Comparison of ENCODE assay signal across 32 cellular contexts in the genomic region with DNA sequence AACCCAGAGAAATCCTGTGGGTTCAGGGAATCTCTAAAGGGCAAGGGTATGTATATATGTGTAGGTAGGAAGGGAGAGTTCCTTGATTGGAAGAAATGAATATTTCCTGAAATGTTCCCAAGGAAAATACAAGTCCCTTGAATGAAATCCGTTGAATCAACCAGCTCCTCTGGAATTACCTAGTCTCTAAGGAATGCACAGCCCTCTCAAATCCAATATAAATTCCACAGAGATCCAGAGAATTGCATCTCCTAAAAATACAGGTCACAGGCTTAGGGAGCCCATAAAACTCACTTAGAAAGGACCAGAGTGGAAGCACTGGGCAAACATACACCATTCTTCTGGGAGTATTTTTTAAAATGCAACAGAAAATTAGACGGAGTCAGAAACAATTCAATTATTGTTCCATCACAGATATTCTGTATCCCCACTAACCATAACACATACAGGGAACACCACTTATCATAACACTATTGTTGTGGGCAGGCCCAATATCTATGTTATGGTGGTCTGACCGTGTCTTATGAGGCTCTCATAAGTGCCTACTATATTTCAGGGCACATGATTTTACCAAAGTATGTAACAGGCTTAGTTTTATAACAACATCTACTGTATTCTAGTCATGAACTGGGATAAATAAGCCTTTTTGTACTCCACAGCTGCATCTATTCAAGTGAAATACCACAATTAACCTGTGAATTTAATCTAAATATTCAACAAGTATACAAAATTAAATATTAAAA. TPM values are rescaled to one million over a fixed set of nuclear protein-coding genes. Genes with fewer than 3 reads are reported as not detected.
A peak's percentile ranks its signal among the peaks of the same experiment; 100 is the strongest.
DNase-seq lines count a peak whose midpoint lies in the region; ATAC-seq and TF ChIP-seq lines count a peak whose summit lies in the region.
"Had no signal": no experiment of that assay in that cellular context is flagged by ENCODE, and none has a peak within 500 bp of the region (broad histone marks: within the 10 kb centered on the region; RNA-seq: fewer than 3 reads in every experiment).

No MANE protein-coding gene starts in this region.

- no peak overlapping the region for H2AFZ ChIP-seq in SK-N-SH (ENCODE audit: low read depth)
- no peak overlapping the region for H2AFZ ChIP-seq in neural progenitor cell (replicated peaks)

- POLR2A ChIA-PET in SK-N-SH (lab: Yijun Ruan, JAX): no interaction called here
- POLR2A ChIA-PET in activated CD4-positive, alpha-beta T cell treated with anti-CD3 and anti-CD28 coated beads, Interleukin-2, amount 10 ng/mL, durations not matched to agents 7 days and 5 days (lab: Charles Lee): no interaction called here

- H3K4me1 ChIP-seq in SK-N-SH (ENCODE audit: control insufficient read depth in 1 of 2, insufficient read depth in 2 of 2, low read depth in 1 of 2, low read length in 1 of 2): peaks cover 0 to 4% of the 10 kb centered on the region in 2 experiments; a peak in 1 of 4 replicates
- H3K4me1 ChIP-seq in left ventricle myocardium inferior: peaks cover 26% of the 10 kb centered on the region
- H3K4me1 ChIP-seq in neural progenitor cell: peaks cover 31% of the 10 kb centered on the region
- H3K4me1 ChIP-seq: ascending aorta had no signal

- peaks cover 13% of the 10 kb centered on the region for H3K4me1 Mint-ChIP-seq in neural progenitor cell
- no peaks in the 10 kb centered on the region for H3K4me1 Mint-ChIP-seq in activated CD4-positive, alpha-beta T cell treated with anti-CD3 and anti-CD28 coated beads, Interleukin-2, amount 10 ng/mL, durations not matched to agents 7 days and 5 days
- H3K4me1 Mint-ChIP-seq: activated T-helper 17 cell treated with anti-CD3 and anti-CD28 coated beads, Interleukin-2, amount 50 U/mL, for 72 hours; CD8-positive, alpha-beta memory T cell had no signal

- no peak for TF ChIP-seq RAD21 in SK-N-SH (IDR thresholded peaks at IDR 0.05; ENCODE audit: low read length)

- intact Hi-C loops in left ventricle myocardium inferior (cut with micrococcal nuclease): no loop called here

- H3K4me2 ChIP-seq in SK-N-SH (no peak overlapping the region), neural progenitor cell (peak overlapping the region; percentile 23)

- H3K36me3 ChIP-seq in SK-N-SH (replicated peaks in 1 of 2; ENCODE audit: control insufficient read depth in 1 of 2, insufficient read depth in 2 of 2, low read length in 1 of 2): no peaks in the 10 kb centered on the region
- H3K36me3 ChIP-seq in left ventricle myocardium inferior: no peaks in the 10 kb centered on the region
- H3K36me3 ChIP-seq in neural progenitor cell: no peaks in the 10 kb centered on the region
- H3K36me3 ChIP-seq: ascending aorta, ovary, thoracic aorta had no signal

- TF ChIP-seq CTCF in SK-N-SH (IDR thresholded peaks at IDR 0.05): no peak
- TF ChIP-seq CTCF in left ventricle myocardium inferior (IDR thresholded peaks at IDR 0.05; ENCODE audit: borderline replicate concordance): no peak
- no peak for TF ChIP-seq CTCF in neural progenitor cell (IDR thresholded peaks at IDR 0.05)

- H3K9me3 ChIP-seq in SK-N-SH (no peaks in the 10 kb centered on the region), left ventricle myocardium inferior (replicated peaks) (no peaks in the 10 kb centered on the region), neural progenitor cell (ENCODE audit: low read depth) (no peaks in the 10 kb centered on the region)
- H3K9me3 ChIP-seq: ascending aorta, ovary, thoracic aorta had no signal

- H3F3A ChIP-seq in SK-N-SH (replicated peaks; ENCODE audit: insufficient read depth): no peaks in the 10 kb centered on the region
- no peaks in the 10 kb centered on the region for H3F3A ChIP-seq in neural progenitor cell (ENCODE audit: low read depth)

- H3K27ac Mint-ChIP-seq in neural progenitor cell: no peak overlapping the region
- no peak overlapping the region for H3K27ac Mint-ChIP-seq in activated CD4-positive, alpha-beta T cell treated with anti-CD3 and anti-CD28 coated beads, Interleukin-2, amount 10 ng/mL, durations not matched to agents 7 days and 5 days
- H3K27ac Mint-ChIP-seq: activated naive CD4-positive, alpha-beta T cell treated with anti-CD3 and anti-CD28 coated beads, Interleukin-2, amount 50 U/mL, for 72 hours; activated T-helper 17 cell treated with anti-CD3 and anti-CD28 coated beads, Interleukin-2, amount 50 U/mL, for 72 hours; naive thymus-derived CD4-positive, alpha-beta T cell; T-helper 1 cell treated with Interleukin-12 subunit alpha and Interleukin-12 subunit beta and Interleukin-4 antibody, amounts not matched to agents 30 μg/mL and 1 μg/mL, for 36 hours had no signal

- ATAC-seq in SK-N-SH treated with all-trans-retinoic acid at 6 μM for 48 hours: no peak
- ATAC-seq: activated naive CD4-positive, alpha-beta T cell treated with anti-CD3 and anti-CD28 coated beads, Interleukin-2, amount 50 U/mL, for 72 hours; activated T-helper 17 cell treated with anti-CD3 and anti-CD28 coated beads, Interleukin-2, amount 50 U/mL, for 72 hours; esophagus mucosa; HCT116; K562; naive thymus-derived CD4-positive, alpha-beta T cell had no signal

- no peaks in the 10 kb centered on the region for H3K27me3 Mint-ChIP-seq in neural progenitor cell (ENCODE audit: insufficient read depth, low read depth)
- H3K27me3 Mint-ChIP-seq in activated CD4-positive, alpha-beta T cell treated with anti-CD3 and anti-CD28 coated beads, Interleukin-2, amount 10 ng/mL, durations not matched to agents 7 days and 5 days: peaks cover 5% of the 10 kb centered on the region
- H3K27me3 Mint-ChIP-seq: activated T-helper 17 cell treated with anti-CD3 and anti-CD28 coated beads, Interleukin-2, amount 50 U/mL, for 72 hours had no signal

- WGBS in SK-N-SH (ENCODE audit: low lambda C conversion rate): 32% methylated on average over 3 of the region's 3 CpGs

- H3K27me3 ChIP-seq in SK-N-SH (ENCODE audit: insufficient read depth): no peaks in the 10 kb centered on the region
- no peaks in the 10 kb centered on the region for H3K27me3 ChIP-seq in left ventricle myocardium inferior (ENCODE audit: low read depth)
- H3K27me3 ChIP-seq in neural progenitor cell: no peaks in the 10 kb centered on the region
- H3K27me3 ChIP-seq: ascending aorta, ovary had no signal

- no peak for TF ChIP-seq EP300 in SK-N-SH (IDR thresholded peaks at IDR 0.05; ENCODE audit: borderline replicate concordance in 1 of 2, low read depth in 1 of 2, low read length in 1 of 2)

- CTCF ChIA-PET in SK-N-SH (lab: Yijun Ruan, JAX): no interaction called here
- CTCF ChIA-PET in activated CD4-positive, alpha-beta T cell treated with anti-CD3 and anti-CD28 coated beads, Interleukin-2, amount 10 ng/mL, durations not matched to agents 7 days and 5 days (lab: Charles Lee): no interaction called here

- H3K9me2 ChIP-seq in SK-N-SH: no peaks in the 10 kb centered on the region

- H3K9ac ChIP-seq in SK-N-SH: no peak overlapping the region
- H3K9ac ChIP-seq in neural progenitor cell: no peak overlapping the region

- H3K4me3 ChIP-seq in SK-N-SH (ENCODE audit: low read depth in 2 of 2, low read length in 1 of 2) (no peak overlapping the region), left ventricle myocardium inferior (no peak overlapping the region), neural progenitor cell (no peak overlapping the region)
- H3K4me3 ChIP-seq: ascending aorta, K562, ovary, thoracic aorta had no signal

- H4K20me1 ChIP-seq in SK-N-SH (ENCODE audit: insufficient read depth) (no peaks in the 10 kb centered on the region), neural progenitor cell (ENCODE audit: low read depth) (no peaks in the 10 kb centered on the region)

- no peaks in the 10 kb centered on the region for H3K9me3 Mint-ChIP-seq in neural progenitor cell
- no peaks in the 10 kb centered on the region for H3K9me3 Mint-ChIP-seq in activated CD4-positive, alpha-beta T cell treated with anti-CD3 and anti-CD28 coated beads, Interleukin-2, amount 10 ng/mL, durations not matched to agents 7 days and 5 days
- H3K9me3 Mint-ChIP-seq: activated naive CD4-positive, alpha-beta T cell treated with anti-CD3 and anti-CD28 coated beads, Interleukin-2, amount 50 U/mL, for 72 hours; activated T-helper 17 cell treated with anti-CD3 and anti-CD28 coated beads, Interleukin-2, amount 50 U/mL, for 72 hours; CD8-positive, alpha-beta memory T cell; naive thymus-derived CD4-positive, alpha-beta T cell; T-helper 1 cell treated with Interleukin-12 subunit alpha and Interleukin-12 subunit beta and Interleukin-4 antibody, amounts not matched to agents 30 μg/mL and 1 μg/mL, for 36 hours had no signal

- no peaks in the 10 kb centered on the region for H3K36me3 Mint-ChIP-seq in neural progenitor cell
- H3K36me3 Mint-ChIP-seq in activated CD4-positive, alpha-beta T cell treated with anti-CD3 and anti-CD28 coated beads, Interleukin-2, amount 10 ng/mL, durations not matched to agents 7 days and 5 days (ENCODE audit: low read depth): no peaks in the 10 kb centered on the region
- H3K36me3 Mint-ChIP-seq: activated naive CD4-positive, alpha-beta T cell treated with anti-CD3 and anti-CD28 coated beads, Interleukin-2, amount 50 U/mL, for 72 hours; CD8-positive, alpha-beta memory T cell; naive thymus-derived CD4-positive, alpha-beta T cell had no signal

- DNase-seq in SK-N-SH: no peak
- no peak for DNase-seq in left ventricle myocardium inferior
- no peak for DNase-seq in neural progenitor cell (ENCODE audit: low spot score)
- DNase-seq in LoVo (ENCODE audit: low spot score): no peak
- no peak for DNase-seq in NCI-H774 (lab: John Stamatoyannopoulos, UW)
- DNase-seq in activated CD4-positive, alpha-beta T cell treated with anti-CD3 and anti-CD28 coated beads, Interleukin-2, amount 10 ng/mL, durations not matched to agents 7 days and 5 days: no peak
- DNase-seq in stimulated activated CD4-positive, alpha-beta T cell treated with anti-CD3 and anti-CD28 coated beads, Interleukin-2, amount 100 ng/mL, for 48 hours: no peak
- DNase-seq: activated CD8-positive, alpha-beta memory T cell treated with anti-CD3 and anti-CD28 coated beads, Interleukin-2, amount 50 U/mL, for 4 hours; AML-193; CD8-positive, alpha-beta memory T cell; DMS79; effector memory CD4-positive, alpha-beta T cell; mesenchymal stem cell; MM.1S; naive thymus-derived CD4-positive, alpha-beta T cell; NCI-H146; NCI-H69; SHP77 treated with DMSO at 0.1 percent for 48 hours had no signal

- H3K27ac ChIP-seq in SK-N-SH (ENCODE audit: low read depth in 2 of 2, low read length in 1 of 2): no peak overlapping the region
- H3K27ac ChIP-seq in left ventricle myocardium inferior (replicated peaks): peak overlapping the region; percentile 52
- peak overlapping the region; percentile 22 for H3K27ac ChIP-seq in neural progenitor cell
- H3K27ac ChIP-seq: ascending aorta, thoracic aorta had no signal

- H3K4me3 Mint-ChIP-seq in neural progenitor cell: no peak overlapping the region
- no peak overlapping the region for H3K4me3 Mint-ChIP-seq in activated CD4-positive, alpha-beta T cell treated with anti-CD3 and anti-CD28 coated beads, Interleukin-2, amount 10 ng/mL, durations not matched to agents 7 days and 5 days
- H3K4me3 Mint-ChIP-seq: activated T-helper 17 cell treated with anti-CD3 and anti-CD28 coated beads, Interleukin-2, amount 50 U/mL, for 72 hours; CD8-positive, alpha-beta memory T cell; naive thymus-derived CD4-positive, alpha-beta T cell; T-helper 1 cell treated with Interleukin-12 subunit alpha and Interleukin-12 subunit beta and Interleukin-4 antibody, amounts not matched to agents 30 μg/mL and 1 μg/mL, for 36 hours had no signal

- H3K79me2 ChIP-seq in SK-N-SH (ENCODE audit: insufficient read depth): no peaks in the 10 kb centered on the region
- no peaks in the 10 kb centered on the region for H3K79me2 ChIP-seq in neural progenitor cell (ENCODE audit: low read depth)

RNA-seq across cellular contexts. Expression of a gene that starts 43.7 kb away (rescaled TPM):
- polyA plus RNA-seq in SK-N-SH (2012; rRNA removed): 0.07 and 0.08 TPM in 2 replicates
- 0.08 and 0.13 TPM in 2 replicates for polyA plus RNA-seq in SK-N-SH (2012; cell fraction: cytosol; rRNA removed)
- polyA plus RNA-seq in SK-N-SH (2012; cell fraction: nucleus; rRNA removed): 0.15 and 0.27 TPM in 2 replicates
- total RNA-seq in left ventricle myocardium inferior (2.1 TPM), neural progenitor cell (ENCODE audit: low replicate concordance) (2.7 and 4.1 TPM in 2 replicates)
- 1 to 10 TPM; 1.2 to 2.0 TPM for total RNA-seq in activated CD4-positive, alpha-beta T cell treated with anti-CD3 and anti-CD28 coated beads, Interleukin-2, amount 10 ng/mL, durations not matched to agents 7 days and 5 days
- total RNA-seq: A172; activated naive CD4-positive, alpha-beta T cell treated with anti-CD3 and anti-CD28 coated beads, Interleukin-2, amount 50 U/mL, for 72 hours; ascending aorta; HT-29; kidney epithelial cell; OCI-LY7 had no signal

Comparison
In these comparisons a context has a peak if more than half of its experiments do, and no peak if none do; other contexts are left out.
1. H3K27ac ChIP-seq: peak in left ventricle myocardium inferior (single experiment) and neural progenitor cell (single experiment); none in SK-N-SH (0 of 2).